In genomic region chr3:49782277-49782676, GRCh38 we compare ENCODE assay signal across 10 cellular contexts. TPM values are rescaled to one million over a fixed set of nuclear protein-coding genes. Genes with fewer than 3 reads are reported as not detected.
DNase-seq lines count a peak whose midpoint lies in the region; ATAC-seq, FAIRE-seq and TF ChIP-seq lines count a peak whose summit lies in the region.
"Not testable (repeated sequence)": the region's sequence is repeated elsewhere in the genome, so short reads cannot be mapped to it uniquely, and the experiment has no call there.
"Had no signal": no experiment of that assay in that cellular context is flagged by ENCODE, and none has a peak within 500 bp of the region (broad histone marks: within the 10 kb centered on the region; RNA-seq: fewer than 3 reads in every experiment).

No MANE protein-coding gene starts in this region.

- not testable (repeated sequence) for TF ChIP-seq POLR2A in HepG2 (IDR thresholded peaks at IDR 0.05; ENCODE audit: insufficient read depth in 1 of 2, low read depth in 2 of 2, low read length in 2 of 2); suprapubic skin (IDR thresholded peaks at IDR 0.05)

- not testable (repeated sequence) for H3K27me3 Mint-ChIP-seq in T-helper 1 cell treated with Interleukin-12 subunit alpha and Interleukin-12 subunit beta and Interleukin-4 antibody, amounts not matched to agents 30 μg/mL and 1 μg/mL, for 36 hours (ENCODE audit: low read depth); neural crest cell (ENCODE audit: low read depth); progenitor cell of endocrine pancreas
- peaks cover 14% of the 10 kb centered on the region for H3K27me3 Mint-ChIP-seq in brain

- H3K9me3 ChIP-seq in HepG2 (ENCODE audit: low read length); suprapubic skin: not testable (repeated sequence)

- peaks cover 26% of the 10 kb centered on the region for H3K36me3 Mint-ChIP-seq in T-helper 1 cell treated with Interleukin-12 subunit alpha and Interleukin-12 subunit beta and Interleukin-4 antibody, amounts not matched to agents 30 μg/mL and 1 μg/mL, for 36 hours (ENCODE audit: low read depth)
- H3K36me3 Mint-ChIP-seq in brain (peaks cover 68% of the 10 kb centered on the region), neural crest cell (ENCODE audit: low read depth) (peaks cover 13% of the 10 kb centered on the region), progenitor cell of endocrine pancreas (ENCODE audit: insufficient read depth) (peaks cover 10% of the 10 kb centered on the region)

- not testable (repeated sequence) for TF ChIP-seq CTCF in brain (conservative IDR thresholded peaks at IDR 0.05); HepG2 (CRISPR knock-in tag; IDR thresholded peaks at IDR 0.05); neural crest cell (conservative IDR thresholded peaks at IDR 0.05); progenitor cell of endocrine pancreas (IDR thresholded peaks at IDR 0.05; ENCODE audit: unreplicated experiment); suprapubic skin (IDR thresholded peaks at IDR 0.05)

- CTCF ChIA-PET in HepG2 (lab: Yijun Ruan, JAX; ENCODE audit: low intra/inter-chr PET ratio, low total read pairs), result not testable (repeated sequence)

- POLR2A ChIA-PET in HepG2 (lab: Yijun Ruan, JAX), result not testable (repeated sequence)

- not testable (repeated sequence) for H3K9ac ChIP-seq in HepG2 (ENCODE audit: insufficient read depth, low read depth, low read length)

- not testable (repeated sequence) for H3K4me2 ChIP-seq in HepG2 (ENCODE audit: low read depth, low read length)

- H3K9me3 Mint-ChIP-seq in T-helper 1 cell treated with Interleukin-12 subunit alpha and Interleukin-12 subunit beta and Interleukin-4 antibody, amounts not matched to agents 30 μg/mL and 1 μg/mL, for 36 hours; brain; neural crest cell; progenitor cell of endocrine pancreas (ENCODE audit: low read depth): not testable (repeated sequence)

- H3K4me1 Mint-ChIP-seq in T-helper 1 cell treated with Interleukin-12 subunit alpha and Interleukin-12 subunit beta and Interleukin-4 antibody, amounts not matched to agents 30 μg/mL and 1 μg/mL, for 36 hours (ENCODE audit: low read depth), result peaks cover 24% of the 10 kb centered on the region
- H3K4me1 Mint-ChIP-seq in brain (peaks cover 68% of the 10 kb centered on the region), neural crest cell (peaks cover 44% of the 10 kb centered on the region)
- H3K4me1 Mint-ChIP-seq in progenitor cell of endocrine pancreas (ENCODE audit: low read depth), result not testable (repeated sequence)

- intact Hi-C loops in HepG2 (cut with micrococcal nuclease; ENCODE audit: unreplicated experiment), result not testable (repeated sequence)

- ATAC-seq in HepG2, result not testable (repeated sequence)

- FAIRE-seq in HepG2 (lab: Jason Lieb, UNC), result not testable (repeated sequence)

- TF ChIP-seq EP300 in HepG2 (IDR thresholded peaks at IDR 0.05; ENCODE audit: low read depth in 2 of 2, low read length in 2 of 2); HepG2 (CRISPR knock-in tag; IDR thresholded peaks at IDR 0.05; ENCODE audit: borderline replicate concordance); suprapubic skin (IDR thresholded peaks at IDR 0.05): not testable (repeated sequence)

- H3K36me3 ChIP-seq in HepG2 (replicated peaks in 1 of 2; ENCODE audit: control insufficient read depth in 1 of 2, insufficient read depth in 2 of 2, low read length in 2 of 2), result not testable (repeated sequence)
- H3K36me3 ChIP-seq in suprapubic skin, result peaks cover 21% of the 10 kb centered on the region

- WGBS in HepG2 (ENCODE audit: low lambda C conversion rate), result 96% methylated on average over 9 of the region's 9 CpGs
- 96% methylated on average over 9 of the region's 9 CpGs for WGBS in suprapubic skin

- H3K4me3 Mint-ChIP-seq in T-helper 1 cell treated with Interleukin-12 subunit alpha and Interleukin-12 subunit beta and Interleukin-4 antibody, amounts not matched to agents 30 μg/mL and 1 μg/mL, for 36 hours; progenitor cell of endocrine pancreas (ENCODE audit: low read depth): not testable (repeated sequence)
- H3K4me3 Mint-ChIP-seq in brain, result peak overlapping the region in 3 of 5 experiments; percentile 22 to 56 (median 45)
- peak overlapping the region; percentile 74 for H3K4me3 Mint-ChIP-seq in neural crest cell

- H3K79me2 ChIP-seq in HepG2 (ENCODE audit: insufficient read depth, low read length), result peaks cover 67% of the 10 kb centered on the region

- in situ Hi-C loops in HepG2 (cut with HindIII; ENCODE audit: extremely low pct_ligation_motif_present, low pct_unique_long_range_greater_than_20kb), result not testable (repeated sequence)

- H3K4me1 ChIP-seq in HepG2 (ENCODE audit: insufficient read depth, low read length), result peaks cover 58% of the 10 kb centered on the region
- peaks cover 48% of the 10 kb centered on the region for H3K4me1 ChIP-seq in suprapubic skin

- BruUV-seq in HepG2 (replicated peaks; lab: Mats Ljungman, UMichigan), result not testable (repeated sequence)

- H3K27me3 ChIP-seq in HepG2 (ENCODE audit: control insufficient read depth in 1 of 2, insufficient read depth in 2 of 2, low read length in 2 of 2); suprapubic skin: not testable (repeated sequence)

- not testable (repeated sequence) for H4K20me1 ChIP-seq in HepG2 (ENCODE audit: insufficient read depth, low read length)

- not testable (repeated sequence) for H3K4me3 ChIP-seq in HepG2 (replicated peaks in 1 of 3; ENCODE audit: insufficient read depth in 1 of 3, low read depth in 2 of 3, low read length in 3 of 3); suprapubic skin

- DNase-seq in HepG2 (ENCODE audit: low spot score); neural crest cell (ENCODE audit: low read depth, low spot score); progenitor cell of endocrine pancreas (ENCODE audit: low spot score, unreplicated experiment): not testable (repeated sequence)
- peak; percentile 41 to 43 for DNase-seq in suprapubic skin (ENCODE audit: low spot score in 2 of 2)

- not testable (repeated sequence) for H2AFZ ChIP-seq in HepG2 (ENCODE audit: low read length)

- peak overlapping the region; percentile 18 for H3K27ac Mint-ChIP-seq in T-helper 1 cell treated with Interleukin-12 subunit alpha and Interleukin-12 subunit beta and Interleukin-4 antibody, amounts not matched to agents 30 μg/mL and 1 μg/mL, for 36 hours
- H3K27ac Mint-ChIP-seq in brain (peak overlapping the region in 2 of 5 experiments; percentile 24 to 34), neural crest cell (ENCODE audit: unreplicated experiment) (peak overlapping the region; percentile 27), progenitor cell of endocrine pancreas (peak overlapping the region; percentile 64)

- H3K27ac ChIP-seq in HepG2 (ENCODE audit: extremely low read length, insufficient read depth, low read length), result peak overlapping the region; percentile 60
- H3K27ac ChIP-seq in suprapubic skin, result not testable (repeated sequence)

- not testable (repeated sequence) for TF ChIP-seq RAD21 in HepG2 (CRISPR knock-in tag; IDR thresholded peaks at IDR 0.05)

RNA-seq across cellular contexts. Expression of gene IP6K1, which starts 4.1 kb away (rescaled TPM):
- polyA plus RNA-seq in brain (ENCODE audit: insufficient read depth, low read depth, low replicate concordance), result 46.3 TPM
- total RNA-seq in HepG2 (2016; rRNA removed; fragmentation: Illumina TruSeq; extraction: Trizol), result 17.7 and 20.0 TPM in 2 replicates
- total RNA-seq in HepG2 (2016; cell fraction: cytosol; rRNA removed; fragmentation: Illumina TruSeq; extraction: Trizol; ENCODE audit: low read depth), result 2.3 and 2.4 TPM in 2 replicates
- 18.9 TPM in 2 replicates for total RNA-seq in HepG2 (2016; cell fraction: insoluble cytoplasmic fraction; rRNA removed; fragmentation: Illumina TruSeq; extraction: Trizol)
- total RNA-seq in HepG2 (2016; cell fraction: membrane; rRNA removed; fragmentation: Illumina TruSeq; extraction: Trizol), result 10.5 and 11.3 TPM in 2 replicates
- 14.7 and 20.3 TPM in 2 replicates for total RNA-seq in HepG2 (2016; cell fraction: nucleus; rRNA removed; fragmentation: Illumina TruSeq; extraction: Trizol)
- polyA plus RNA-seq in HepG2 (2011; rRNA removed), result 29.7 and 38.8 TPM in 2 replicates
- polyA plus RNA-seq in HepG2 (2011; cell fraction: cytosol; rRNA removed), result 15.7 and 20.5 TPM in 2 replicates
- polyA plus RNA-seq in HepG2 (2011; cell fraction: nucleus; rRNA removed), result 37.9 and 43.4 TPM in 2 replicates
- polyA plus RNA-seq in HepG2 (2012), result 17.1 and 20.6 TPM in 2 replicates
- polyA plus RNA-seq in HepG2 (2016; cell fraction: cytosol; fragmentation: Illumina TruSeq; extraction: Trizol; ENCODE audit: low read depth), result 1.5 and 2.0 TPM in 2 replicates
- polyA plus RNA-seq in HepG2 (2016; cell fraction: insoluble cytoplasmic fraction; fragmentation: Illumina TruSeq; extraction: Trizol; ENCODE audit: low read depth), result 13.9 and 19.8 TPM in 2 replicates
- polyA plus RNA-seq in HepG2 (2016; cell fraction: membrane; fragmentation: Illumina TruSeq; extraction: Trizol; ENCODE audit: low read depth), result 6.2 and 7.7 TPM in 2 replicates
- 23.1 and 24.9 TPM in 2 replicates for polyA plus RNA-seq in HepG2 (2016; cell fraction: nucleus; fragmentation: Illumina TruSeq; extraction: Trizol; ENCODE audit: insufficient read depth, low read depth)
- polyA minus RNA-seq in HepG2 (2011; rRNA and poly(A)+ RNA removed; ENCODE audit: low replicate concordance), result 99.3 and 116 TPM in 2 replicates
- 24.3 and 30.4 TPM in 2 replicates for polyA minus RNA-seq in HepG2 (2011; cell fraction: cytosol; rRNA and poly(A)+ RNA removed)
- polyA minus RNA-seq in HepG2 (2011; cell fraction: nucleus; rRNA and poly(A)+ RNA removed), result 29.6 and 33.9 TPM in 2 replicates
- total RNA-seq in neural crest cell, result 54.9 and 63.3 TPM in 2 replicates
- 43.4 and 46.3 TPM in 2 replicates for total RNA-seq in progenitor cell of endocrine pancreas
- 10 to 100 TPM; 39.5 to 57.3 (median 53.2) TPM for total RNA-seq in suprapubic skin

RNA-seq across cellular contexts. Expression of gene CDHR4, which starts 17.4 kb away (rescaled TPM):
- polyA plus RNA-seq in brain (ENCODE audit: insufficient read depth, low read depth, low replicate concordance) (not detected), HepG2 (2011; rRNA removed) (0.21 and 0.26 TPM in 2 replicates)
- total RNA-seq in HepG2 (2016; rRNA removed; fragmentation: Illumina TruSeq; extraction: Trizol) (not detected in 2 replicates), neural crest cell (0.12 and 0.16 TPM in 2 replicates), progenitor cell of endocrine pancreas (not detected in 2 replicates), suprapubic skin (under 1 TPM in 2 of 4 donors, not detected in 2; 0.45 to 0.89 TPM)
- not detected in 2 replicates for total RNA-seq in HepG2 (2016; cell fraction: cytosol; rRNA removed; fragmentation: Illumina TruSeq; extraction: Trizol; ENCODE audit: low read depth)
- total RNA-seq in HepG2 (2016; cell fraction: insoluble cytoplasmic fraction; rRNA removed; fragmentation: Illumina TruSeq; extraction: Trizol), result not detected in 2 replicates
- total RNA-seq in HepG2 (2016; cell fraction: membrane; rRNA removed; fragmentation: Illumina TruSeq; extraction: Trizol), result not detected in 2 replicates
- not detected in 2 replicates for total RNA-seq in HepG2 (2016; cell fraction: nucleus; rRNA removed; fragmentation: Illumina TruSeq; extraction: Trizol)
- 0.08 TPM in 1 of 2 replicates, not detected in the other for polyA plus RNA-seq in HepG2 (2011; cell fraction: cytosol; rRNA removed)
- polyA plus RNA-seq in HepG2 (2011; cell fraction: nucleus; rRNA removed), result 0.98 and 1.7 TPM in 2 replicates
- polyA plus RNA-seq in HepG2 (2012), result not detected in 2 replicates
- polyA plus RNA-seq in HepG2 (2016; cell fraction: cytosol; fragmentation: Illumina TruSeq; extraction: Trizol; ENCODE audit: low read depth), result not detected in 2 replicates
- polyA plus RNA-seq in HepG2 (2016; cell fraction: insoluble cytoplasmic fraction; fragmentation: Illumina TruSeq; extraction: Trizol; ENCODE audit: low read depth), result not detected in 2 replicates
- polyA plus RNA-seq in HepG2 (2016; cell fraction: membrane; fragmentation: Illumina TruSeq; extraction: Trizol; ENCODE audit: low read depth), result not detected in 2 replicates
- polyA plus RNA-seq in HepG2 (2016; cell fraction: nucleus; fragmentation: Illumina TruSeq; extraction: Trizol; ENCODE audit: insufficient read depth, low read depth), result 0.17 TPM in 1 of 2 replicates, not detected in the other
- 0.40 TPM in 1 of 2 replicates, not detected in the other for polyA minus RNA-seq in HepG2 (2011; rRNA and poly(A)+ RNA removed; ENCODE audit: low replicate concordance)
- polyA minus RNA-seq in HepG2 (2011; cell fraction: cytosol; rRNA and poly(A)+ RNA removed), result not detected in 2 replicates
- polyA minus RNA-seq in HepG2 (2011; cell fraction: nucleus; rRNA and poly(A)+ RNA removed), result 0.26 TPM in 1 of 2 replicates, not detected in the other
- total RNA-seq: Daoy, GM23248, H4 had no signal
- polyA plus RNA-seq: CD4-positive, CD25-positive, alpha-beta regulatory T cell; GM23248 had no signal

RNA-seq across cellular contexts. Expression of gene INKA1, which starts 20.8 kb away (rescaled TPM):
- polyA plus RNA-seq in brain (ENCODE audit: insufficient read depth, low read depth, low replicate concordance), result 2.1 TPM
- total RNA-seq in HepG2 (2016; rRNA removed; fragmentation: Illumina TruSeq; extraction: Trizol), result 0.22 TPM in 1 of 2 replicates, not detected in the other
- 0.30 TPM in 1 of 2 replicates, not detected in the other for total RNA-seq in HepG2 (2016; cell fraction: cytosol; rRNA removed; fragmentation: Illumina TruSeq; extraction: Trizol; ENCODE audit: low read depth)
- 0.15 TPM in 1 of 2 replicates, not detected in the other for total RNA-seq in HepG2 (2016; cell fraction: insoluble cytoplasmic fraction; rRNA removed; fragmentation: Illumina TruSeq; extraction: Trizol)
- 0.17 and 0.28 TPM in 2 replicates for total RNA-seq in HepG2 (2016; cell fraction: membrane; rRNA removed; fragmentation: Illumina TruSeq; extraction: Trizol)
- total RNA-seq in HepG2 (2016; cell fraction: nucleus; rRNA removed; fragmentation: Illumina TruSeq; extraction: Trizol), result not detected in 2 replicates
- polyA plus RNA-seq in HepG2 (2011; rRNA removed), result 0.41 and 0.77 TPM in 2 replicates
- 0.42 and 0.78 TPM in 2 replicates for polyA plus RNA-seq in HepG2 (2011; cell fraction: cytosol; rRNA removed)
- polyA plus RNA-seq in HepG2 (2011; cell fraction: nucleus; rRNA removed), result 0.34 and 1.1 TPM in 2 replicates
- polyA plus RNA-seq in HepG2 (2012), result 0.28 and 0.42 TPM in 2 replicates
- polyA plus RNA-seq in HepG2 (2016; cell fraction: cytosol; fragmentation: Illumina TruSeq; extraction: Trizol; ENCODE audit: low read depth), result 0.14 and 0.17 TPM in 2 replicates
- 0.23 TPM in 1 of 2 replicates, not detected in the other for polyA plus RNA-seq in HepG2 (2016; cell fraction: insoluble cytoplasmic fraction; fragmentation: Illumina TruSeq; extraction: Trizol; ENCODE audit: low read depth)
- 0.22 TPM in 1 of 2 replicates, not detected in the other for polyA plus RNA-seq in HepG2 (2016; cell fraction: membrane; fragmentation: Illumina TruSeq; extraction: Trizol; ENCODE audit: low read depth)
- polyA plus RNA-seq in HepG2 (2016; cell fraction: nucleus; fragmentation: Illumina TruSeq; extraction: Trizol; ENCODE audit: insufficient read depth, low read depth), result not detected in 2 replicates
- 0.38 and 0.82 TPM in 2 replicates for polyA minus RNA-seq in HepG2 (2011; rRNA and poly(A)+ RNA removed; ENCODE audit: low replicate concordance)
- 0.79 TPM in 1 of 2 replicates, not detected in the other for polyA minus RNA-seq in HepG2 (2011; cell fraction: cytosol; rRNA and poly(A)+ RNA removed)
- polyA minus RNA-seq in HepG2 (2011; cell fraction: nucleus; rRNA and poly(A)+ RNA removed), result 0.50 and 0.64 TPM in 2 replicates
- total RNA-seq in neural crest cell, result 15.5 and 17.3 TPM in 2 replicates
- total RNA-seq in progenitor cell of endocrine pancreas, result not detected in 2 replicates
- total RNA-seq in suprapubic skin, result 10 to 100 TPM; 30.9 to 48.1 (median 36.2) TPM
- total RNA-seq: Daoy had no signal

RNA-seq across cellular contexts. Expression of gene UBA7, which starts 31.5 kb away (rescaled TPM):
- 3.4 TPM for polyA plus RNA-seq in brain (ENCODE audit: insufficient read depth, low read depth, low replicate concordance)
- total RNA-seq in HepG2 (2016; rRNA removed; fragmentation: Illumina TruSeq; extraction: Trizol), result 5.8 and 9.5 TPM in 2 replicates
- 1.7 and 1.9 TPM in 2 replicates for total RNA-seq in HepG2 (2016; cell fraction: cytosol; rRNA removed; fragmentation: Illumina TruSeq; extraction: Trizol; ENCODE audit: low read depth)
- total RNA-seq in HepG2 (2016; cell fraction: insoluble cytoplasmic fraction; rRNA removed; fragmentation: Illumina TruSeq; extraction: Trizol), result 5.7 and 9.9 TPM in 2 replicates
- total RNA-seq in HepG2 (2016; cell fraction: membrane; rRNA removed; fragmentation: Illumina TruSeq; extraction: Trizol), result 1.4 and 1.8 TPM in 2 replicates
- total RNA-seq in HepG2 (2016; cell fraction: nucleus; rRNA removed; fragmentation: Illumina TruSeq; extraction: Trizol), result 11.0 and 11.7 TPM in 2 replicates
- polyA plus RNA-seq in HepG2 (2011; rRNA removed), result 16.5 and 20.2 TPM in 2 replicates
- 6.1 and 8.8 TPM in 2 replicates for polyA plus RNA-seq in HepG2 (2011; cell fraction: cytosol; rRNA removed)
- 175 and 207 TPM in 2 replicates for polyA plus RNA-seq in HepG2 (2011; cell fraction: nucleus; rRNA removed)
- polyA plus RNA-seq in HepG2 (2012), result 8.4 and 9.1 TPM in 2 replicates
- polyA plus RNA-seq in HepG2 (2016; cell fraction: cytosol; fragmentation: Illumina TruSeq; extraction: Trizol; ENCODE audit: low read depth), result 0.49 and 0.55 TPM in 2 replicates
- 3.6 and 4.7 TPM in 2 replicates for polyA plus RNA-seq in HepG2 (2016; cell fraction: insoluble cytoplasmic fraction; fragmentation: Illumina TruSeq; extraction: Trizol; ENCODE audit: low read depth)
- 0.78 and 0.79 TPM in 2 replicates for polyA plus RNA-seq in HepG2 (2016; cell fraction: membrane; fragmentation: Illumina TruSeq; extraction: Trizol; ENCODE audit: low read depth)
- polyA plus RNA-seq in HepG2 (2016; cell fraction: nucleus; fragmentation: Illumina TruSeq; extraction: Trizol; ENCODE audit: insufficient read depth, low read depth), result 18.3 and 25.6 TPM in 2 replicates
- polyA minus RNA-seq in HepG2 (2011; rRNA and poly(A)+ RNA removed; ENCODE audit: low replicate concordance), result 10.2 and 40.3 TPM in 2 replicates
- 7.9 and 8.9 TPM in 2 replicates for polyA minus RNA-seq in HepG2 (2011; cell fraction: cytosol; rRNA and poly(A)+ RNA removed)
- polyA minus RNA-seq in HepG2 (2011; cell fraction: nucleus; rRNA and poly(A)+ RNA removed), result 32.6 and 36.8 TPM in 2 replicates
- 4.2 and 6.0 TPM in 2 replicates for total RNA-seq in neural crest cell
- 1.2 and 2.2 TPM in 2 replicates for total RNA-seq in progenitor cell of endocrine pancreas
- total RNA-seq in suprapubic skin, result 10 to 100 TPM; 15.3 to 54.4 (median 31.2) TPM

RNA-seq across cellular contexts. Expression of gene GMPPB, which starts 58.5 kb away (rescaled TPM):
- polyA plus RNA-seq in brain (ENCODE audit: insufficient read depth, low read depth, low replicate concordance), result 10.8 TPM
- total RNA-seq in HepG2 (2016; rRNA removed; fragmentation: Illumina TruSeq; extraction: Trizol), result 21.7 and 23.1 TPM in 2 replicates
- 3.9 and 5.4 TPM in 2 replicates for total RNA-seq in HepG2 (2016; cell fraction: cytosol; rRNA removed; fragmentation: Illumina TruSeq; extraction: Trizol; ENCODE audit: low read depth)
- 21.2 and 23.8 TPM in 2 replicates for total RNA-seq in HepG2 (2016; cell fraction: insoluble cytoplasmic fraction; rRNA removed; fragmentation: Illumina TruSeq; extraction: Trizol)
- 7.3 and 8.9 TPM in 2 replicates for total RNA-seq in HepG2 (2016; cell fraction: membrane; rRNA removed; fragmentation: Illumina TruSeq; extraction: Trizol)
- 14.9 and 16.7 TPM in 2 replicates for total RNA-seq in HepG2 (2016; cell fraction: nucleus; rRNA removed; fragmentation: Illumina TruSeq; extraction: Trizol)
- 6.5 and 9.1 TPM in 2 replicates for polyA plus RNA-seq in HepG2 (2011; rRNA removed)
- 6.3 and 8.4 TPM in 2 replicates for polyA plus RNA-seq in HepG2 (2011; cell fraction: cytosol; rRNA removed)
- polyA plus RNA-seq in HepG2 (2011; cell fraction: nucleus; rRNA removed), result 15.5 and 21.5 TPM in 2 replicates
- polyA plus RNA-seq in HepG2 (2012), result 4.8 and 5.8 TPM in 2 replicates
- 3.3 and 3.7 TPM in 2 replicates for polyA plus RNA-seq in HepG2 (2016; cell fraction: cytosol; fragmentation: Illumina TruSeq; extraction: Trizol; ENCODE audit: low read depth)
- 17.8 and 18.8 TPM in 2 replicates for polyA plus RNA-seq in HepG2 (2016; cell fraction: insoluble cytoplasmic fraction; fragmentation: Illumina TruSeq; extraction: Trizol; ENCODE audit: low read depth)
- 4.7 and 5.8 TPM in 2 replicates for polyA plus RNA-seq in HepG2 (2016; cell fraction: membrane; fragmentation: Illumina TruSeq; extraction: Trizol; ENCODE audit: low read depth)
- 23.9 and 25.9 TPM in 2 replicates for polyA plus RNA-seq in HepG2 (2016; cell fraction: nucleus; fragmentation: Illumina TruSeq; extraction: Trizol; ENCODE audit: insufficient read depth, low read depth)
- 21.4 and 30.7 TPM in 2 replicates for polyA minus RNA-seq in HepG2 (2011; rRNA and poly(A)+ RNA removed; ENCODE audit: low replicate concordance)
- 4.2 and 5.6 TPM in 2 replicates for polyA minus RNA-seq in HepG2 (2011; cell fraction: cytosol; rRNA and poly(A)+ RNA removed)
- polyA minus RNA-seq in HepG2 (2011; cell fraction: nucleus; rRNA and poly(A)+ RNA removed), result 12.6 and 20.3 TPM in 2 replicates
- 40.1 and 46.1 TPM in 2 replicates for total RNA-seq in neural crest cell
- 31.2 and 34.3 TPM in 2 replicates for total RNA-seq in progenitor cell of endocrine pancreas
- total RNA-seq in suprapubic skin, result 10 to 100 TPM; 14.0 to 25.0 (median 17.3) TPM

Comparison
In these comparisons a context has a peak if more than half of its experiments do, and no peak if none do; other contexts are left out.
1. RNA of gene INKA1, which starts 20.8 kb away (total RNA-seq): 30.9 to 48.1 TPM in suprapubic skin and 15.5 to 17.3 TPM in neural crest cell; 0.15 to 0.30 TPM in HepG2 and not detected in progenitor cell of endocrine pancreas; every median in the first group is over 10 times any median in the second.